Comparison of ENCODE assay signal across 1 cellular context in the genomic region with DNA sequence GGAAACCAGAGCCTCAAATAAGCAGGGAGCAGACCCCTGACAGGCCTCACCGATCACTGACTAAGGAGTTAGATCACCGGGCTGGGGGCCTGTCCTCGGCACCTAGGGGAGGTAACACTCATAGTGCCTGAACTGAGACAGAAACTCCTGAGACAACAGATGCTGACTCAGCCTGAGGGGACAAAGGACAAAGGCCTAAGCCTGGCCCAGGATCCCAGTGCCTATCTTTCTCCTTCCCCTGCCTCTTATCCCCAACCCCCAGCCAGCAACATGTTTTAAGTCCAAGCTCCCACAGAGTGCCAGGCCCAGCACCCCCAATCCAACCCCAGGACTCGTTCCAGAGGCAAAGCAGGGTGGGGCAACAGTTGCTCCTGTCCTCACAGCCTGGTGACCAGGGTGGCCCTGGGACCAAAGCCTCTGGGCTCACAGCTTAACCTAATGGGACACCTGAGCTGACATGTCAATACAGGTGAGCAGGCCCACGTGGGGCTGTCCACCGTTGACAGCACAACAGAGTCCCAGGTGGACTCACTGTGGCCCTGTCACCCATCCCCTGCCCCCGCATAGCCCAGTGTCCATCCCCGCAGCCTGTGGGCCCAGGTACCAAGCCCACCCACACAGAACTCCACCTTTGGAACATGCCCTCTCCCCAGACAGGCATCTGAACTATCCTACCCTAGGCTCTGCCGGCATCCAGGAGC.
TF ChIP-seq lines count a peak whose summit lies in the region.

No MANE protein-coding gene starts in this region.

TF ChIP-seq in GM23338, 12 proteins besides CTCF, POLR2A, EP300 and RAD21 (continued from another document):
- TF ChIP-seq ZNF462 (CRISPR knock-in tag; IDR thresholded peaks at IDR 0.05) (no peak), NANOG (IDR thresholded peaks at IDR 0.05; ENCODE audit: borderline replicate concordance) (no peak), CREB1 (CRISPR knock-in tag; IDR thresholded peaks at IDR 0.05; ENCODE audit: low read depth) (no peak)
